Comparison of ENCODE assay signal across 10 cellular contexts in the genomic region with DNA sequence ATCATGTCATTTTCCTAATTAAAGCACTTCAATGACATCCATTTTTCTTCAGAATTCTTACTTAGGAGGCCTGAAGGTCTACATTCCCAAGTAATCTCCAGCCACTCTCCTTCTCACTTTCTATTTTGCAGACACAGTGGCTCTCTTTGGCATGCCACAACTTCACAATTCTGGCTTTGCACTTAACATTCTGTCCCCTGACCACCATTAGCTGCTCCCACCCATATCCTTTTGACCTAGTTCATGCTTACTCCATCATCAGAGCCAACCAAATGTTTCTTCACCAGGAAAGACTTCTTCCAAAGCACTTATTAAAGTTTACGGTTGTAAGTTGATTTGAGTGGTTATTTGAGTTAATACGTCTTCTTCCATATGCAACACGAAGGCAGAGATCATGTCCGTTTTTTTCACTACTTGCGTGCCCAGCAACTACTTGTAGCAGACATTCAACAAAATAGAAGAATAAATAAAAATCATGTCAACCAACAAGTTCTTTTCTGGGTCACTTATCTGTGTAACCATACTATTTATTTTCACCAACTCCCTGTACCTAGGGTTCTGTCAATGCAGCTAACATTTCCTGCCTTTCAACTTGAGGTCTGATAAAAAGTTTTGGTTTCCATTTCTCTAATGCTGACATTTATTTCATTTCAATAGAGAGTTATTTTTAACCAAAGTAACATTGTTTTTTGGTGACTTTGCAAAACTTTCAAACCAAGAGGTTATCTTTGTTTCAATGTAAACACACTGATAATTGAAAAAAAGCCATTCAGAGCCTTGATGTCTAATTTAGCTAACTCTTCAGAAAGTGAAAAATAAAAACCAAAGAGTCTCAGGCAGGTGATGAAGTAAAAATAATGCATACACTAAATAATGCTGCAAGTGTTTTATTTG. TPM values are rescaled to one million over a fixed set of nuclear protein-coding genes. Genes with fewer than 3 reads are reported as not detected.
DNase-seq lines count a peak whose midpoint lies in the region; ATAC-seq and TF ChIP-seq lines count a peak whose summit lies in the region.
"Had no signal": no experiment of that assay in that cellular context is flagged by ENCODE, and none has a peak within 500 bp of the region (broad histone marks: within the 10 kb centered on the region; RNA-seq: fewer than 3 reads in every experiment).

No MANE protein-coding gene starts in this region.

- H3K9me2 ChIP-seq in Karpas-422 (replicated peaks; ENCODE audit: insufficient read depth, low read length) = no peaks in the 10 kb centered on the region

- H4K91ac ChIP-seq in IMR-90 (ENCODE audit: insufficient read depth, low read depth, low read length) = no peak overlapping the region

- no peaks in the 10 kb centered on the region for H3K9me3 ChIP-seq in IMR-90 (ENCODE audit: control insufficient read depth, insufficient read depth, low read length)
- no peaks in the 10 kb centered on the region for H3K9me3 ChIP-seq in WERI-Rb-1 (ENCODE audit: severe bottlenecking)
- H3K9me3 ChIP-seq in Karpas-422 (ENCODE audit: low read length) = no peaks in the 10 kb centered on the region

- H3K36me3 Mint-ChIP-seq in naive B cell = no peaks in the 10 kb centered on the region
- H3K36me3 Mint-ChIP-seq: neural progenitor cell had no signal

- no peak for TF ChIP-seq POLR2A in IMR-90 (IDR thresholded peaks at IDR 0.05; ENCODE audit: low read depth, low read length)

- H3K18ac ChIP-seq in IMR-90 (ENCODE audit: low read depth, low read length) = peak overlapping the region; percentile 59; the same call in 1 of the 2 replicates

- peak overlapping the region; percentile 5; the same call in 1 of the 2 replicates for H2BK20ac ChIP-seq in IMR-90 (ENCODE audit: low read depth, low read length)

- H3K14ac ChIP-seq in IMR-90 (replicated peaks; ENCODE audit: low read depth, low read length) = no peak overlapping the region

- peak; percentile 69 for ATAC-seq in GM18858 (IDR thresholded peaks at IDR 0.05; ENCODE audit: unreplicated experiment)
- peak; percentile 70 for ATAC-seq in GM21737 (IDR thresholded peaks at IDR 0.05; ENCODE audit: unreplicated experiment)
- ATAC-seq in IMR-90 (ENCODE audit: low read depth) = no peak
- no peak for ATAC-seq in naive B cell (ENCODE audit: low read depth in 2 of 2)

- intact Hi-C loops in IMR-90 (cut with micrococcal nuclease) = loop anchor here (2.0 kb wide), 1 partner anchor 110 kb away; the partner anchor contains the start of gene SSR3

- H2AFZ ChIP-seq in IMR-90 (replicated peaks; ENCODE audit: low read length, poor library complexity) (no peak overlapping the region), Karpas-422 (ENCODE audit: low read length) (no peak overlapping the region)
- H2AFZ ChIP-seq: neural progenitor cell had no signal

- peak overlapping the region; percentile 71; the same call in 1 of the 3 replicates for H2BK15ac ChIP-seq in IMR-90 (ENCODE audit: low read depth, low read length)

- POLR2A ChIA-PET in IMR-90 (lab: Charles Lee; ENCODE audit: unreplicated experiment) = no interaction called here

- H3K4me1 ChIP-seq in IMR-90 (ENCODE audit: control insufficient read depth, insufficient read depth, low read length) = peaks cover 6% of the 10 kb centered on the region
- no peaks in the 10 kb centered on the region for H3K4me1 ChIP-seq in Karpas-422 (ENCODE audit: low read length)
- H3K4me1 ChIP-seq: neural progenitor cell had no signal

- DNase-seq in IMR-90 (no peak), naive B cell (no peak), WERI-Rb-1 (no peak), COR-L47 (lab: John Stamatoyannopoulos, UW) (no peak), Karpas-422 (no peak), amniotic stem cell (lab: John Stamatoyannopoulos, UW) (no peak)
- DNase-seq: substantia nigra had no signal

- peaks cover 9% of the 10 kb centered on the region; the same call in 1 of the 2 replicates for H3K9me1 ChIP-seq in IMR-90 (ENCODE audit: insufficient read depth, low read length)

- H3K23ac ChIP-seq in IMR-90 (ENCODE audit: low read depth, low read length) = no peak overlapping the region

- no peak overlapping the region for H2AK9ac ChIP-seq in IMR-90 (replicated peaks; ENCODE audit: low read depth, low read length, poor library complexity)

- H2BK5ac ChIP-seq in IMR-90 (ENCODE audit: low read depth, low read length, poor library complexity, severe bottlenecking) = no peak overlapping the region

- no peak overlapping the region for H3K4me2 ChIP-seq in IMR-90 (ENCODE audit: low read depth, low read length)
- H3K4me2 ChIP-seq in Karpas-422 (ENCODE audit: low read depth, low read length, poor library complexity, severe bottlenecking) = no peak overlapping the region
- H3K4me2 ChIP-seq: neural progenitor cell had no signal

- 0 out of 2 replicates have a peak overlapping the region, but pooled peaks have one; percentile 4 for H2AK5ac ChIP-seq in IMR-90 (ENCODE audit: low read depth, low read length)

- no peaks in the 10 kb centered on the region for H3K79me1 ChIP-seq in IMR-90 (ENCODE audit: low read depth in 1 of 2, low read length in 2 of 2)

- no peak overlapping the region; the same call in 1 of the 2 replicates for H4K5ac ChIP-seq in IMR-90 (ENCODE audit: low read depth, low read length)

- in situ Hi-C loops in IMR-90 (cut with MboI; ENCODE audit: low sequenced_read_pairs) = loop anchor here (10.0 to 25.0 kb wide), 2 partner anchors 100 to 502 kb away; no protein-coding TSS in a partner anchor

- H3K4ac ChIP-seq in IMR-90 (ENCODE audit: low read depth, low read length) = peak overlapping the region; percentile 8; the same call in 1 of the 2 replicates

- peak overlapping the region; percentile 33 to 84 (median 56) for H3K4me3 Mint-ChIP-seq in naive B cell
- H3K4me3 Mint-ChIP-seq: neural progenitor cell had no signal

- no peaks in the 10 kb centered on the region for H3K27me3 Mint-ChIP-seq in naive B cell

- no peaks in the 10 kb centered on the region for H3K79me2 ChIP-seq in Karpas-422 (ENCODE audit: low read length)

- H3K36me3 ChIP-seq in IMR-90 (ENCODE audit: control insufficient read depth, insufficient read depth, low read length) (no peaks in the 10 kb centered on the region), WERI-Rb-1 (no peaks in the 10 kb centered on the region), Karpas-422 (ENCODE audit: insufficient read depth, low read length) (no peaks in the 10 kb centered on the region)
- H3K36me3 ChIP-seq: neural progenitor cell had no signal

- H3K4me3 ChIP-seq in IMR-90 (ENCODE audit: insufficient read depth, low read depth, low read length) (no peak overlapping the region), WERI-Rb-1 (ENCODE audit: low read depth, low read length) (no peak overlapping the region), Karpas-422 (ENCODE audit: low read length) (no peak overlapping the region)
- H3K4me3 ChIP-seq: neural progenitor cell had no signal

- H3K27ac ChIP-seq in IMR-90 (ENCODE audit: insufficient read depth, low read length) (no peak overlapping the region), WERI-Rb-1 (no peak overlapping the region), Karpas-422 (ENCODE audit: low read length) (no peak overlapping the region)
- H3K27ac ChIP-seq: neural progenitor cell had no signal

- no peaks in the 10 kb centered on the region for H3K27me3 ChIP-seq in IMR-90 (ENCODE audit: control insufficient read depth, insufficient read depth, low read length)
- H3K27me3 ChIP-seq in WERI-Rb-1 (ENCODE audit: insufficient read depth, low read depth, severe bottlenecking) = no peaks in the 10 kb centered on the region
- H3K27me3 ChIP-seq in Karpas-422 (ENCODE audit: low read length) = no peaks in the 10 kb centered on the region
- H3K27me3 ChIP-seq: neural progenitor cell had no signal

- H3K4me1 Mint-ChIP-seq in naive B cell = peaks cover 18 to 51% (median 21%) of the 10 kb centered on the region in 3 donors

- 0 out of 4 replicates have a peak overlapping the region, but pooled peaks of 1 of the 2 experiments have one; percentile 3 for H4K8ac ChIP-seq in IMR-90 (ENCODE audit: low read depth in 2 of 2, low read length in 2 of 2)

- no peak for TF ChIP-seq RAD21 in IMR-90 (IDR thresholded peaks at IDR 0.05; ENCODE audit: low read length)

- peak overlapping the region in 5 of 6 donors; percentile 17 to 88 (median 50) for H3K27ac Mint-ChIP-seq in naive B cell
- H3K27ac Mint-ChIP-seq: neural progenitor cell had no signal

- H4K20me1 ChIP-seq in IMR-90 (ENCODE audit: insufficient read depth, low read length) = no peaks in the 10 kb centered on the region
- H4K20me1 ChIP-seq in Karpas-422 (ENCODE audit: insufficient read depth, low read depth, low read length) = no peaks in the 10 kb centered on the region

- no peaks in the 10 kb centered on the region for H3K9me3 Mint-ChIP-seq in naive B cell
- H3K9me3 Mint-ChIP-seq: neural progenitor cell had no signal

- no peak overlapping the region for H2BK120ac ChIP-seq in IMR-90 (ENCODE audit: low read depth, low read length)

- no peak for TF ChIP-seq CTCF in IMR-90 (conservative IDR thresholded peaks at IDR 0.05; ENCODE audit: low read depth, low read length)
- TF ChIP-seq CTCF in WERI-Rb-1 (IDR thresholded peaks at IDR 0.05; ENCODE audit: low read depth, low read length) = no peak

- CTCF ChIA-PET in IMR-90 (lab: Yijun Ruan, JAX) = interaction anchor here (0.9 kb wide), 1 partner anchor 9 kb away, joined by 4 read pairs; no protein-coding TSS in a partner anchor

- BruUV-seq in IMR-90 (replicated peaks; lab: Mats Ljungman, UMichigan) = no TSS peak

- H3K56ac ChIP-seq in IMR-90 (ENCODE audit: extremely low read depth, insufficient read depth, low read length) = no peak overlapping the region

- no peak overlapping the region for H3K9ac ChIP-seq in IMR-90 (ENCODE audit: low read depth, low read length)
- H3K9ac ChIP-seq in Karpas-422 (ENCODE audit: low read length) = no peak overlapping the region
- H3K9ac ChIP-seq: neural progenitor cell had no signal

- WGBS in IMR-90 (ENCODE audit: extremely low coverage in 2 of 2, insufficient read length in 1 of 2), 2 experiments = no CpG with 5 or more reads among the region's 5 CpGs

- dilution Hi-C loops in IMR-90 (cut with HindIII; ENCODE audit: low sequenced_read_pairs, unreplicated experiment) = no loop called here

TF ChIP-seq in IMR-90, 13 proteins besides CTCF, POLR2A, EP300 and RAD21:
- TF ChIP-seq CHD1 (IDR thresholded peaks at IDR 0.05; ENCODE audit: low read depth, low read length) (no peak), MAFK (IDR thresholded peaks at IDR 0.05; ENCODE audit: low read depth, low read length) (peak; percentile 13; the same call in 1 of the 2 replicates), NFE2L2 (IDR thresholded peaks at IDR 0.05; ENCODE audit: low read depth, low read length) (peak; percentile 19; the same call in 1 of the 2 replicates)

RNA-seq across cellular contexts. Expression of gene TIPARP, which starts 9.9 kb away (rescaled TPM):
- 70.8 and 76.4 TPM in 2 replicates for total RNA-seq in IMR-90 (2012; rRNA removed)
- polyA plus RNA-seq in IMR-90 (2012; rRNA removed) (11.5 and 12.6 TPM in 2 replicates), naive B cell (ENCODE audit: low read depth in 6 of 6) (10 to 100 TPM in 5 of 6 donors, 1 to 10 TPM in 1; 9.9 to 19.5 (median 16.0) TPM)
- 3.2 and 3.7 TPM in 2 replicates for polyA plus RNA-seq in IMR-90 (2012; cell fraction: cytosol; rRNA removed)
- polyA plus RNA-seq in IMR-90 (2012; cell fraction: nucleus; rRNA removed; ENCODE audit: low replicate concordance) = 3.3 and 39.5 TPM in 2 replicates
- total RNA-seq in Karpas-422 (2014; rRNA removed; shearing (Covaris generic); ENCODE audit: low replicate concordance) = 9.5 and 20.4 TPM in 2 replicates

Comparison
In these comparisons a context has a peak if more than half of its experiments do, and no peak if none do; other contexts are left out.
1. ATAC-seq: peak in GM18858 (single experiment) and GM21737 (single experiment); none in IMR-90 (single experiment) and naive B cell (0 of 2).